Comparison of ENCODE assay signal across 12 cellular contexts in the genomic region with DNA sequence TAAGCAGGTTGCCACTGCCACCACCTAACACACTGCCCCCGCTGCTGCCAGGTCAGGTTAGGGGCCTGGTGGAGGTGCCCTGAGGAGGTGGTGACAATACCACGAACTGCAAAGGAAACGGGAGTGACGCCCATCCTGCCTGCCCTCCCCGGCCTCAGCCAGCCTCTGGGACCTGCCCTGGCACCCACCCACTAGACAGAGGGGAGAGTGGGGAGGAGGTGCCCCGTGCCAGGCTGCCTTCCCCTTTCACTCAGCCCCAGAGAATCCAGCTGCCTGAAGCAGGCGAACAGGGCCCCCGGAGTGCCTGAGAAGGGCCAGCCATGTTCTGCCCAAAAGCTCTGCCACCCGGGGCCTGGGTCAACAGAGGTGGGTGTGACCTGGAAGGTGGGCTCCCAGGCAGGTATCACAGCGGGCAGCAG. TPM values are rescaled to one million over a fixed set of nuclear protein-coding genes. Genes with fewer than 3 reads are reported as not detected.
DNase-seq lines count a peak whose midpoint lies in the region; ATAC-seq, FAIRE-seq and TF ChIP-seq lines count a peak whose summit lies in the region.
"Had no signal": no experiment of that assay in that cellular context is flagged by ENCODE, and none has a peak within 500 bp of the region (broad histone marks: within the 10 kb centered on the region; RNA-seq: fewer than 3 reads in every experiment).

No MANE protein-coding gene starts in this region.

- no peaks in the 10 kb centered on the region for H3K27me3 Mint-ChIP-seq in activated CD8-positive, alpha-beta memory T cell treated with anti-CD3 and anti-CD28 coated beads, Interleukin-2, amount 10 ng/mL, durations not matched to agents 7 days and 5 days
- H3K27me3 Mint-ChIP-seq: type B pancreatic cell had no signal

- peak overlapping the region; percentile 22 for H3K27ac ChIP-seq in KOPT-K1 (ENCODE audit: low read depth, low read length, poor library complexity, severe bottlenecking)
- H3K27ac ChIP-seq in endothelial cell of umbilical vein (ENCODE audit: insufficient read depth, low read depth, low read length): no peak overlapping the region
- H3K27ac ChIP-seq in small intestine (ENCODE audit: low read depth in 1 of 2, low read length in 1 of 2): no peak overlapping the region
- H3K27ac ChIP-seq: right atrium auricular region had no signal

- H3K79me2 ChIP-seq in endothelial cell of umbilical vein (ENCODE audit: control insufficient read depth, insufficient read depth, low read length): no peaks in the 10 kb centered on the region

- H3K4me1 Mint-ChIP-seq in activated CD8-positive, alpha-beta memory T cell treated with anti-CD3 and anti-CD28 coated beads, Interleukin-2, amount 10 ng/mL, durations not matched to agents 7 days and 5 days: peaks cover 29% of the 10 kb centered on the region

- POLR2A ChIA-PET in endothelial cell of umbilical vein (lab: Charles Lee): no interaction called here

- H3K36me3 ChIP-seq in KOPT-K1 (ENCODE audit: insufficient read depth, low read length): no peaks in the 10 kb centered on the region
- no peaks in the 10 kb centered on the region for H3K36me3 ChIP-seq in endothelial cell of umbilical vein (ENCODE audit: control insufficient read depth in 2 of 2, extremely low read depth in 1 of 2, insufficient read depth in 2 of 2, low read length in 2 of 2)
- H3K36me3 ChIP-seq in small intestine (ENCODE audit: control insufficient read depth in 2 of 2, insufficient read depth in 2 of 2, low read length in 2 of 2): no peaks in the 10 kb centered on the region
- H3K36me3 ChIP-seq: right atrium auricular region had no signal

- H3K4me1 ChIP-seq in endothelial cell of umbilical vein (ENCODE audit: control insufficient read depth, extremely low read depth, insufficient read depth, low read length): peaks cover 5% of the 10 kb centered on the region
- no peaks in the 10 kb centered on the region for H3K4me1 ChIP-seq in small intestine (ENCODE audit: control insufficient read depth in 2 of 2, insufficient read depth in 1 of 2, low read depth in 1 of 2, low read length in 1 of 2)

- no peak overlapping the region for H3K9ac ChIP-seq in endothelial cell of umbilical vein (replicated peaks; ENCODE audit: extremely low read depth, insufficient read depth, low read length)

- no peaks in the 10 kb centered on the region for H3K27me3 ChIP-seq in endothelial cell of umbilical vein (ENCODE audit: control insufficient read depth in 2 of 2, insufficient read depth in 2 of 2, low read length in 2 of 2)
- no peaks in the 10 kb centered on the region for H3K27me3 ChIP-seq in small intestine (ENCODE audit: control insufficient read depth in 2 of 2, insufficient read depth in 2 of 2, low read length in 2 of 2)
- H3K27me3 ChIP-seq: right atrium auricular region had no signal

- H4K20me1 ChIP-seq in endothelial cell of umbilical vein (replicated peaks; ENCODE audit: control insufficient read depth, extremely low read depth, insufficient read depth, low read length): no peaks in the 10 kb centered on the region

- peak; percentile 81 for DNase-seq in activated CD8-positive, alpha-beta memory T cell treated with anti-CD3 and anti-CD28 coated beads, Interleukin-2, amount 10 ng/mL, durations not matched to agents 7 days and 5 days
- DNase-seq in endothelial cell of umbilical vein (ENCODE audit: low read depth, low spot score) (no peak), NCI-H1417 treated with DMSO at 0.1 percent for 48 hours (lab: John Stamatoyannopoulos, UW) (no peak), pons (ENCODE audit: low spot score) (no peak), GF-D8 (lab: John Stamatoyannopoulos, UW) (no peak), small intestine (no peak)
- peak; percentile 26 to 49 for DNase-seq in stimulated activated CD4-positive, alpha-beta T cell treated with anti-CD3 and anti-CD28 coated beads, Interleukin-4, amount 100 ng/mL, for 4 hours
- DNase-seq: NCI-H69 had no signal

- TF ChIP-seq CTCF in endothelial cell of umbilical vein (IDR thresholded peaks at IDR 0.05; ENCODE audit: extremely low read depth in 1 of 2, insufficient read depth in 1 of 2, low read depth in 1 of 2, low read length in 2 of 2): no peak

- dilution Hi-C loops in endothelial cell of umbilical vein (cut with MboI; ENCODE audit: extremely low pct_ligation_motif_present, low sequenced_read_pairs): no loop called here

- H3K9me3 Mint-ChIP-seq in activated CD8-positive, alpha-beta memory T cell treated with anti-CD3 and anti-CD28 coated beads, Interleukin-2, amount 10 ng/mL, durations not matched to agents 7 days and 5 days (ENCODE audit: low read depth): no peaks in the 10 kb centered on the region
- H3K9me3 Mint-ChIP-seq: brain, type B pancreatic cell had no signal

- no peak for TF ChIP-seq POLR2A in endothelial cell of umbilical vein (IDR thresholded peaks at IDR 0.05; ENCODE audit: low read depth, low read length)

- intact Hi-C loops in endothelial cell of umbilical vein (cut with micrococcal nuclease): no loop called here

- peak overlapping the region; percentile 82 for H3K27ac Mint-ChIP-seq in activated CD8-positive, alpha-beta memory T cell treated with anti-CD3 and anti-CD28 coated beads, Interleukin-2, amount 10 ng/mL, durations not matched to agents 7 days and 5 days
- H3K27ac Mint-ChIP-seq: type B pancreatic cell had no signal

- FAIRE-seq in endothelial cell of umbilical vein (lab: Jason Lieb, UNC) (peak; percentile 4), small intestine (lab: Jason Lieb, UNC) (no peak)

- H3K36me3 Mint-ChIP-seq in activated CD8-positive, alpha-beta memory T cell treated with anti-CD3 and anti-CD28 coated beads, Interleukin-2, amount 10 ng/mL, durations not matched to agents 7 days and 5 days: no peaks in the 10 kb centered on the region
- H3K36me3 Mint-ChIP-seq: brain, type B pancreatic cell had no signal

- WGBS in small intestine, 3 donors: 63 to 74% (median 64%) methylated on average over 10 of the region's 10 CpGs

- H3K4me2 ChIP-seq in endothelial cell of umbilical vein (ENCODE audit: insufficient read depth, low read length): no peak overlapping the region

- H2AFZ ChIP-seq in endothelial cell of umbilical vein (ENCODE audit: low read depth, low read length): no peak overlapping the region

- H3K9me1 ChIP-seq in endothelial cell of umbilical vein (replicated peaks; ENCODE audit: control insufficient read depth, extremely low read depth, insufficient read depth, low read length): no peaks in the 10 kb centered on the region

- no peak overlapping the region for H3K4me3 ChIP-seq in endothelial cell of umbilical vein (replicated peaks in 1 of 3; ENCODE audit: insufficient read depth in 1 of 3, low read depth in 1 of 3, low read length in 3 of 3)
- no peak overlapping the region for H3K4me3 ChIP-seq in small intestine (ENCODE audit: low read depth in 1 of 2, low read length in 2 of 2)
- H3K4me3 ChIP-seq: right atrium auricular region had no signal

- BruUV-seq in endothelial cell of umbilical vein (replicated peaks; lab: Mats Ljungman, UMichigan): no TSS peak

- H3K9me3 ChIP-seq in KOPT-K1 (ENCODE audit: insufficient read depth, low read length, poor library complexity, severe bottlenecking) (no peaks in the 10 kb centered on the region), endothelial cell of umbilical vein (replicated peaks; ENCODE audit: control insufficient read depth, insufficient read depth, low read length) (no peaks in the 10 kb centered on the region), small intestine (ENCODE audit: control insufficient read depth, low read depth) (no peaks in the 10 kb centered on the region)
- H3K9me3 ChIP-seq: right atrium auricular region had no signal

- peak overlapping the region; percentile 28 for H3K4me3 Mint-ChIP-seq in activated CD8-positive, alpha-beta memory T cell treated with anti-CD3 and anti-CD28 coated beads, Interleukin-2, amount 10 ng/mL, durations not matched to agents 7 days and 5 days
- H3K4me3 Mint-ChIP-seq: brain, type B pancreatic cell had no signal

- CTCF ChIA-PET in activated CD8-positive, alpha-beta memory T cell treated with anti-CD3 and anti-CD28 coated beads, Interleukin-2, amount 10 ng/mL, durations not matched to agents 7 days and 5 days (lab: Charles Lee): interaction anchor here (1.1 to 2.9 kb wide), 2 partner anchors 10 to 12 kb away, joined by 3 to 11 read pairs; no protein-coding TSS in a partner anchor
- CTCF ChIA-PET in endothelial cell of umbilical vein (lab: Charles Lee): no interaction called here

- ATAC-seq in activated CD8-positive, alpha-beta memory T cell treated with anti-CD3 and anti-CD28 coated beads, Interleukin-2, amount 10 ng/mL, durations not matched to agents 7 days and 5 days: peak; percentile 85

TF ChIP-seq in endothelial cell of umbilical vein, 7 proteins besides CTCF, POLR2A, EP300 and RAD21:
- TF ChIP-seq FOS (IDR thresholded peaks at IDR 0.05; ENCODE audit: borderline replicate concordance, insufficient read depth, low read length): no peak
- TF ChIP-seq MYC (IDR thresholded peaks at IDR 0.05; ENCODE audit: low read depth, low read length): no peak
- TF ChIP-seq JUN (IDR thresholded peaks at IDR 0.05; ENCODE audit: borderline replicate concordance, insufficient read depth, insufficient read length, low read depth): no peak
- no peak for TF ChIP-seq EZH2 (IDR thresholded peaks at IDR 0.05; ENCODE audit: borderline replicate concordance, low read depth, low read length, severe bottlenecking)
- no peak for TF ChIP-seq POLR2AphosphoS5 (IDR thresholded peaks at IDR 0.05; ENCODE audit: insufficient read depth, low read depth, low read length)
- TF ChIP-seq, protein P1, sequence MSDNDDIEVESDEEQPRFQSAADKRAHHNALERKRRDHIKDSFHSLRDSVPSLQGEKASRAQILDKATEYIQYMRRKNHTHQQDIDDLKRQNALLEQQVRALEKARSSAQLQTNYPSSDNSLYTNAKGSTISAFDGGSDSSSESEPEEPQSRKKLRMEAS (IDR thresholded peaks at IDR 0.05; ENCODE audit: insufficient read depth, insufficient read length): no peak
- no peak for TF ChIP-seq GATA2 (IDR thresholded peaks at IDR 0.05; ENCODE audit: insufficient read depth, insufficient read length, low read depth, low read length)

RNA-seq across cellular contexts. Expression of gene FOSL2, which starts 44.5 kb away (rescaled TPM):
- 10 to 100 TPM; 56.2 to 75.7 TPM for total RNA-seq in activated CD8-positive, alpha-beta memory T cell treated with anti-CD3 and anti-CD28 coated beads, Interleukin-2, amount 10 ng/mL, durations not matched to agents 7 days and 5 days
- 83.7 and 85.3 TPM in 2 replicates for total RNA-seq in endothelial cell of umbilical vein
- polyA plus RNA-seq in endothelial cell of umbilical vein (43.9 and 45.2 TPM in 2 replicates), small intestine (10 to 100 TPM; 29.2 to 41.4 (median 40.0) TPM)
- 36.0 and 46.5 TPM in 2 replicates for polyA plus RNA-seq in endothelial cell of umbilical vein (2011; cell fraction: cytosol; rRNA removed)
- polyA plus RNA-seq in endothelial cell of umbilical vein (2011; cell fraction: nucleus; rRNA removed): 94.5 and 112 TPM in 2 replicates
- polyA plus RNA-seq in endothelial cell of umbilical vein (2012): 45.7 and 56.4 TPM in 2 replicates
- polyA minus RNA-seq in endothelial cell of umbilical vein: 94.9 and 98.0 TPM in 2 replicates
- polyA minus RNA-seq in endothelial cell of umbilical vein (2011; cell fraction: cytosol; rRNA and poly(A)+ RNA removed): 59.2 TPM
- 84.0 and 105 TPM in 2 replicates for polyA minus RNA-seq in endothelial cell of umbilical vein (2011; cell fraction: nucleus; rRNA and poly(A)+ RNA removed)

Comparison
In these comparisons a context has a peak if more than half of its experiments do, and no peak if none do; other contexts are left out.
1. DNase-seq: peak in activated CD8-positive, alpha-beta memory T cell treated with anti-CD3 and anti-CD28 coated beads, Interleukin-2, amount 10 ng/mL, durations not matched to agents 7 days and 5 days (single experiment) and stimulated activated CD4-positive, alpha-beta T cell treated with anti-CD3 and anti-CD28 coated beads, Interleukin-4, amount 100 ng/mL, for 4 hours (2 of 2); none in endothelial cell of umbilical vein (single experiment), NCI-H1417 treated with DMSO at 0.1 percent for 48 hours (single experiment), pons (single experiment), GF-D8 (single experiment) and small intestine (single experiment).